In genomic region chr2:188884051-188884450, GRCh38 we compare ENCODE assay signal across 15 cellular contexts.
A peak's percentile ranks its signal among the peaks of the same experiment; 100 is the strongest.
DNase-seq lines count a peak whose midpoint lies in the region; TF ChIP-seq lines count a peak whose summit lies in the region.
"Had no signal": no experiment of that assay in that cellular context is flagged by ENCODE, and none has a peak within 500 bp of the region (broad histone marks: within the 10 kb centered on the region; RNA-seq: fewer than 3 reads in every experiment).

No MANE protein-coding gene starts in this region.

- 0 out of 2 replicates have a peak overlapping the region, but pooled peaks have one; percentile 24 for H3K4me3 ChIP-seq in ACC112 (ENCODE audit: low read depth, low read length)
- no peak overlapping the region for H3K4me3 ChIP-seq in HFF-Myc (replicated peaks; ENCODE audit: low read depth, low read length)
- H3K4me3 ChIP-seq in CD8-positive, alpha-beta memory T cell (ENCODE audit: low read length) = no peak overlapping the region
- H3K4me3 ChIP-seq: MG63, psoas muscle, suprapubic skin had no signal

- DNase-seq in HFF-Myc (ENCODE audit: extremely low read depth, low read depth) (peak; percentile 81), astrocyte of the hippocampus (ENCODE audit: low read depth, low spot score) (peak; percentile 59), left kidney (ENCODE audit: low read depth, low spot score) (peak; percentile 26), NCI-H510A (lab: John Stamatoyannopoulos, UW) (no peak), kidney glomerular epithelial cell (lab: John Stamatoyannopoulos, UW) (no peak), NCI-H146 treated with DMSO at 0.1 percent for 48 hours (lab: John Stamatoyannopoulos, UW; ENCODE audit: unreplicated experiment) (no peak)
- no peak for DNase-seq in CD8-positive, alpha-beta memory T cell
- DNase-seq: MG63, NCI-H748 treated with DMSO at 0.1 percent for 48 hours, psoas muscle had no signal

- no peaks in the 10 kb centered on the region for H3K27me3 ChIP-seq in ACC112 (ENCODE audit: insufficient read depth, low read length)
- H3K27me3 ChIP-seq in CD8-positive, alpha-beta memory T cell (ENCODE audit: insufficient read depth, low read length, poor library complexity, severe bottlenecking) = no peaks in the 10 kb centered on the region
- H3K27me3 ChIP-seq: MG63, suprapubic skin had no signal

- H2AFZ ChIP-seq in ACC112 (ENCODE audit: low read length, unreplicated experiment) = peak overlapping the region; percentile 97

- H3K9me3 Mint-ChIP-seq in CD8-positive, alpha-beta memory T cell = peaks cover 0 to 4% (median 0%) of the 10 kb centered on the region in 5 donors
- H3K9me3 Mint-ChIP-seq: T-helper 1 cell treated with Interleukin-12 subunit alpha and Interleukin-12 subunit beta and Interleukin-4 antibody, amounts not matched to agents 30 μg/mL and 1 μg/mL, for 36 hours had no signal

- no peaks in the 10 kb centered on the region for H3K36me3 Mint-ChIP-seq in CD8-positive, alpha-beta memory T cell
- H3K36me3 Mint-ChIP-seq: activated naive CD4-positive, alpha-beta T cell treated with anti-CD3 and anti-CD28 coated beads, Interleukin-2, amount 50 U/mL, for 72 hours had no signal

- no peak for TF ChIP-seq CTCF in HFF-Myc (IDR thresholded peaks at IDR 0.05; ENCODE audit: low read depth, low read length, missing control alignments)

- no peaks in the 10 kb centered on the region for H3K9me3 ChIP-seq in CD8-positive, alpha-beta memory T cell (ENCODE audit: low read length)
- H3K9me3 ChIP-seq: suprapubic skin had no signal

- no peak overlapping the region for H3K4me3 Mint-ChIP-seq in CD8-positive, alpha-beta memory T cell
- H3K4me3 Mint-ChIP-seq: T-helper 1 cell treated with Interleukin-12 subunit alpha and Interleukin-12 subunit beta and Interleukin-4 antibody, amounts not matched to agents 30 μg/mL and 1 μg/mL, for 36 hours had no signal

- H3K27ac ChIP-seq in ACC112 (ENCODE audit: low read depth, low read length) = peak overlapping the region; percentile 71
- H3K27ac ChIP-seq in CD8-positive, alpha-beta memory T cell (ENCODE audit: low read depth, low read length) = no peak overlapping the region
- H3K27ac ChIP-seq: epithelial cell of prostate, psoas muscle, suprapubic skin had no signal

- CTCF ChIA-PET in CD8-positive, alpha-beta memory T cell (lab: Charles Lee) = no interaction called here

- POLR2A ChIA-PET in CD8-positive, alpha-beta memory T cell (lab: Charles Lee) = no interaction called here

- H3K79me2 ChIP-seq in ACC112 (ENCODE audit: control insufficient read depth, insufficient read depth, low read length, unreplicated experiment) = no peaks in the 10 kb centered on the region

- no peaks in the 10 kb centered on the region for H3K4me1 Mint-ChIP-seq in CD8-positive, alpha-beta memory T cell

- peaks cover 9% of the 10 kb centered on the region for H3K4me1 ChIP-seq in ACC112 (ENCODE audit: control insufficient read depth, insufficient read depth, low read length, unreplicated experiment)
- H3K4me1 ChIP-seq in CD8-positive, alpha-beta memory T cell (ENCODE audit: insufficient read depth, low read length) = no peaks in the 10 kb centered on the region
- H3K4me1 ChIP-seq: psoas muscle, suprapubic skin had no signal

- H3K27me3 Mint-ChIP-seq in CD8-positive, alpha-beta memory T cell = no peaks in the 10 kb centered on the region

- 0 out of 2 replicates have a peak, but pooled peaks cover 4% of the 10 kb centered on the region for H3K36me3 ChIP-seq in ACC112 (ENCODE audit: insufficient read depth, low read length)
- no peaks in the 10 kb centered on the region for H3K36me3 ChIP-seq in CD8-positive, alpha-beta memory T cell (ENCODE audit: insufficient read depth, low read length)
- H3K36me3 ChIP-seq: MG63, suprapubic skin had no signal

- no peak overlapping the region for H3K27ac Mint-ChIP-seq in CD8-positive, alpha-beta memory T cell
- H3K27ac Mint-ChIP-seq: activated naive CD4-positive, alpha-beta T cell treated with anti-CD3 and anti-CD28 coated beads, Interleukin-2, amount 50 U/mL, for 72 hours; T-helper 1 cell treated with Interleukin-12 subunit alpha and Interleukin-12 subunit beta and Interleukin-4 antibody, amounts not matched to agents 30 μg/mL and 1 μg/mL, for 36 hours had no signal

Comparison
In these comparisons a context has a peak if more than half of its experiments do, and no peak if none do; other contexts are left out.
1. DNase-seq: peak in HFF-Myc (single experiment), astrocyte of the hippocampus (single experiment) and left kidney (single experiment); none in NCI-H510A (single experiment), kidney glomerular epithelial cell (single experiment), CD8-positive, alpha-beta memory T cell (0 of 5) and NCI-H146 treated with DMSO at 0.1 percent for 48 hours (single experiment).